ENCODE assay signal across 2 cellular contexts in genomic region chr19:1395194-1396018, GRCh38.
TF ChIP-seq lines count a peak whose summit lies in the region.

No MANE protein-coding gene starts in this region.

TF ChIP-seq in IMR-90, 13 proteins besides CTCF, POLR2A, EP300 and RAD21:
- TF ChIP-seq ELK1 (IDR thresholded peaks at IDR 0.05; ENCODE audit: borderline replicate concordance, low read depth, low read length) = no peak
- no peak for TF ChIP-seq NFE2L2 (IDR thresholded peaks at IDR 0.05; ENCODE audit: low read depth, low read length)
- TF ChIP-seq BHLHE40 (IDR thresholded peaks at IDR 0.05; ENCODE audit: low read depth, low read length) = no peak
- TF ChIP-seq SMC3 (IDR thresholded peaks at IDR 0.05; ENCODE audit: low read depth, low read length) = no peak
- no peak for TF ChIP-seq MAZ (IDR thresholded peaks at IDR 0.05; ENCODE audit: borderline replicate concordance, low read depth, low read length)
- TF ChIP-seq FOS (IDR thresholded peaks at IDR 0.05; ENCODE audit: low read depth, low read length) = no peak
- TF ChIP-seq MXI1 (IDR thresholded peaks at IDR 0.05; ENCODE audit: borderline replicate concordance, low read depth, low read length) = no peak
- TF ChIP-seq CHD1 (IDR thresholded peaks at IDR 0.05; ENCODE audit: low read depth, low read length) = no peak
- no peak for TF ChIP-seq RFX5 (IDR thresholded peaks at IDR 0.05; ENCODE audit: low read depth, low read length)
- no peak for TF ChIP-seq RCOR1 (IDR thresholded peaks at IDR 0.05; ENCODE audit: insufficient replicate concordance, low read length)
- no peak for TF ChIP-seq MAFK (IDR thresholded peaks at IDR 0.05; ENCODE audit: low read depth, low read length)

TF ChIP-seq in GM12878, 131 proteins besides CTCF, POLR2A, EP300 and RAD21:
- TF ChIP-seq ZBED1 (IDR thresholded peaks at IDR 0.05; ENCODE audit: borderline replicate concordance) (no peak), CEBPZ (IDR thresholded peaks at IDR 0.05; ENCODE audit: low read depth, low read length) (no peak), RUNX3 (IDR thresholded peaks at IDR 0.05; ENCODE audit: low read length) (no peak), HDAC2 (IDR thresholded peaks at IDR 0.05) (no peak), ATF7 (IDR thresholded peaks at IDR 0.05; ENCODE audit: low read depth) (no peak), SUZ12 (IDR thresholded peaks at IDR 0.05; ENCODE audit: unreplicated experiment) (no peak), POLR2AphosphoS5 (IDR thresholded peaks at IDR 0.05; ENCODE audit: low read length) (no peak), SMC3 (IDR thresholded peaks at IDR 0.05; ENCODE audit: borderline replicate concordance, low read length) (no peak)
TF ChIP-seq in GM12878: peak in this region for 0.
